Comparison of ENCODE assay signal across 8 cellular contexts in the genomic region with DNA sequence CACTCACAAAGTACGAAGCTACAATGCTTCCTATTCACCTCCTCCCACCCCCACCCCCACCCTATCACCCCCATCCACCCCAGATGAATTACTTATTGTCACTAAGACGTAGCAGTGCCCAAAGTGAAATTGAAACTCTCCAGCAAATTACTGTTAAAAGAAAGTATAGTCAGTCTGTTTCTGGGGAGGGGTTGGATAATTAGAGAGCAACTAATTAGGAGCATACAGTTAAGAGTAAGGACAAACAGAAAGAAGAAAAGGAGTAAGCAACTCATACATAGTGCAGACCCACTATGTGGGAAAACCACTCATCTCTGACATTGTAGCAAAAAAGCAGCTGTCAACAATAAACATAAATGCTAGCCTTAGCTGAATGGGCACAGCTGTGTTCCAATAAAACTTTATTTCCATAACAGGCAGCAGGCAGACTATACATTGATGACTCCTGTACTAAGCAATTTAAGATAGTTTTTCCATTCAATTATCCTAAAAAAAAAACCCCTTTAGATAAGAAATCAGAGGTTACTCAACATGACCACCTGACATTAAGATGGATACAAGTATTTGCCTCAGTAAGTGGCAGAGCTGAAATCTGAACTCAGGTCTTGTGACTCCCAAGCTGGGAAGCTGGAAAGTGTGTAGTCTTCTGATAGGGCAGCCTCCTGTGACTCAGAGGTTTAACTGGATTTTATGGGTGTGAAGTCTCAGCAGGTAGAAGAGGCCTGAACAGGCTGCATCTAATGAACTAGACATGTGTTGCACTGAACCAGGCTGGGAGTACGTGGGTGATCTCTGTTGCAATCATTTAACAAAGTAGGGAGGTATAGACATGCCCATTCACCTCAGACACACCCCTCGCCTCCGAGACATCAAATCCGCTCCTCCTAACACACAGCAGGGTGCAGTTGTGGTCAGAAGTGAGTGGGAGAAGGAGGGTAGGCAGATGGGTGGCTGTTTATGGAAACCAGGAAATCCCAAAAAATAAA.
DNase-seq lines count a peak whose midpoint lies in the region; ATAC-seq and TF ChIP-seq lines count a peak whose summit lies in the region.

No MANE protein-coding gene starts in this region.

- ATAC-seq in HG03457 (IDR thresholded peaks at IDR 0.05; ENCODE audit: unreplicated experiment) (peak; percentile 48), aorta (ENCODE audit: low FRiP score) (no peak)

- H3K27me3 ChIP-seq in aorta (ENCODE audit: control insufficient read depth in 1 of 2, insufficient read depth in 2 of 2, low read length in 1 of 2): no peaks in the 10 kb centered on the region

- no peak for TF ChIP-seq CTCF in astrocyte of the spinal cord (IDR thresholded peaks at IDR 0.05; ENCODE audit: low read depth, low read length)

- intact Hi-C loops in aorta (cut with DNase I): loop anchor here in 1 of 2 donors (10.0 kb wide), 1 partner anchor 353 kb away; no protein-coding TSS in a partner anchor

- no peaks in the 10 kb centered on the region for H3K36me3 ChIP-seq in aorta (ENCODE audit: control insufficient read depth in 1 of 2, insufficient read depth in 2 of 2, low read length in 1 of 2)

- DNase-seq in stimulated activated CD4-positive, alpha-beta T cell treated with anti-CD3 and anti-CD28 coated beads, Interleukin-2, amount 100 ng/mL, for 24 hours: peak; percentile 14 to 31
- DNase-seq in stimulated activated CD4-positive, alpha-beta T cell treated with anti-CD3 and anti-CD28 coated beads, Interleukin-4, amount 100 ng/mL, for 4 hours: no peak
- DNase-seq in astrocyte of the spinal cord (ENCODE audit: low read depth, low spot score) (peak; percentile 53), NCI-H146 treated with DMSO at 0.1 percent for 48 hours (lab: John Stamatoyannopoulos, UW; ENCODE audit: unreplicated experiment) (no peak), NCI-H510A (lab: John Stamatoyannopoulos, UW) (no peak), aorta (no peak)
- DNase-seq in stimulated activated CD8-positive, alpha-beta memory T cell treated with anti-CD3 and anti-CD28 coated beads, Interleukin-4, amount 100 ng/mL, for 48 hours: peak; percentile 46

- in situ Hi-C loops in astrocyte of the spinal cord (cut with HindIII; ENCODE audit: low sequenced_read_pairs): no loop called here

- no peaks in the 10 kb centered on the region for H3K4me1 ChIP-seq in aorta (ENCODE audit: control insufficient read depth in 1 of 2, insufficient read depth in 2 of 2, low read length in 2 of 2)

- H3K27ac ChIP-seq in aorta (ENCODE audit: low read depth in 1 of 2, low read length in 2 of 2): no peak overlapping the region

- no peak overlapping the region for H3K4me3 ChIP-seq in astrocyte of the spinal cord (ENCODE audit: low read depth, low read length)
- H3K4me3 ChIP-seq in aorta (ENCODE audit: low read length in 2 of 2): no peak overlapping the region

- no peaks in the 10 kb centered on the region for H3K9me3 ChIP-seq in aorta (ENCODE audit: control insufficient read depth, low read length)

- WGBS in aorta, 2 donors: 90 to 93% methylated on average over 6 of the region's 6 CpGs

Comparison
In these comparisons a context has a peak if more than half of its experiments do, and no peak if none do; other contexts are left out.
1. DNase-seq: peak in stimulated activated CD4-positive, alpha-beta T cell treated with anti-CD3 and anti-CD28 coated beads, Interleukin-2, amount 100 ng/mL, for 24 hours (2 of 2), astrocyte of the spinal cord (single experiment) and stimulated activated CD8-positive, alpha-beta memory T cell treated with anti-CD3 and anti-CD28 coated beads, Interleukin-4, amount 100 ng/mL, for 48 hours (single experiment); none in stimulated activated CD4-positive, alpha-beta T cell treated with anti-CD3 and anti-CD28 coated beads, Interleukin-4, amount 100 ng/mL, for 4 hours (0 of 2), NCI-H146 treated with DMSO at 0.1 percent for 48 hours (single experiment), NCI-H510A (single experiment) and aorta (0 of 2).